ENCODE assay signal across 19 cellular contexts in genomic region chr1:228852511-228853088, GRCh38.
DNase-seq lines count a peak whose midpoint lies in the region; ATAC-seq, FAIRE-seq and TF ChIP-seq lines count a peak whose summit lies in the region.
"Had no signal": no experiment of that assay in that cellular context is flagged by ENCODE, and none has a peak within 500 bp of the region (broad histone marks: within the 10 kb centered on the region; RNA-seq: fewer than 3 reads in every experiment).

No MANE protein-coding gene starts in this region.

- no peaks in the 10 kb centered on the region for H3K79me2 ChIP-seq in HCT116 (ENCODE audit: insufficient read depth, low read length)

- DNase-seq in A549 (ENCODE audit: low read depth in 1 of 2, low spot score in 1 of 2) (no peak), HCT116 (ENCODE audit: low read depth, low spot score) (no peak), glutamatergic neuron (no peak), osteocyte (ENCODE audit: extremely low spot score, unreplicated experiment) (peak; percentile 68), GM03348 (ENCODE audit: low spot score) (no peak), kidney (no peak)
- DNase-seq in stimulated activated naive CD8-positive, alpha-beta T cell treated with anti-CD3 and anti-CD28 coated beads, Interleukin-15, Interleukin-2, amounts not matched to agents 100 U/mL and 50 U/mL, for 24 hours = no peak
- DNase-seq: COR-L47, DMS153, HCEC 1CT, NCI-H1048, NCI-H1436 treated with DMSO at 0.1 percent for 48 hours, NCI-H2029 treated with DMSO at 0.1 percent for 48 hours, NCI-H774, PC-9 had no signal

- POLR2A ChIA-PET in A549 (lab: Yijun Ruan, JAX) (no interaction called here), HCT116 (lab: Charles Lee) (no interaction called here)

- H3K9me3 Mint-ChIP-seq in glutamatergic neuron (ENCODE audit: unreplicated experiment) = peaks cover 4% of the 10 kb centered on the region
- H3K9me3 Mint-ChIP-seq in osteocyte (ENCODE audit: unreplicated experiment) = peaks cover 4% of the 10 kb centered on the region

- H2AFZ ChIP-seq in HCT116 (ENCODE audit: low read depth, low read length, poor library complexity, severe bottlenecking) = peak overlapping the region; percentile 45
- H2AFZ ChIP-seq: PC-9 had no signal

- no peak for TF ChIP-seq POLR2A in A549 (IDR thresholded peaks at IDR 0.05; ENCODE audit: low read length)
- no peak for TF ChIP-seq POLR2A in HCT116 (IDR thresholded peaks at IDR 0.05; ENCODE audit: borderline replicate concordance, extremely low read depth, insufficient read depth, insufficient read length)

- BruUV-seq in HCT116 (replicated peaks; lab: Mats Ljungman, UMichigan) = no TSS peak

- H3K9me2 ChIP-seq in HCT116 (ENCODE audit: insufficient read depth) = no peaks in the 10 kb centered on the region

- no peak overlapping the region for H3K9ac ChIP-seq in HCT116 (ENCODE audit: low read length)
- no peak overlapping the region for H3K9ac ChIP-seq in kidney (ENCODE audit: low read length in 2 of 2)

- H3K9me3 ChIP-seq in A549 = no peaks in the 10 kb centered on the region
- H3K9me3 ChIP-seq in HCT116 (ENCODE audit: control insufficient read depth in 1 of 2, insufficient read depth in 1 of 2, low read depth in 1 of 2, low read length in 2 of 2) = no peaks in the 10 kb centered on the region
- H3K9me3 ChIP-seq in kidney (ENCODE audit: control insufficient read depth in 1 of 2, low read length in 2 of 2) = peaks cover 0 to 3% of the 10 kb centered on the region in 2 donors

- CTCF ChIA-PET in A549 (lab: Yijun Ruan, JAX) (no interaction called here), HCT116 (lab: Charles Lee) (no interaction called here)

- RAD21 ChIA-PET in HCT116 (lab: Charles Lee; ENCODE audit: low non-redundant PET in 1 of 2, low total read pairs in 2 of 2, uncharacterized antibody in 2 of 2, unreplicated experiment in 2 of 2) = no interaction called here

- no peak overlapping the region for H3K4me2 ChIP-seq in A549
- H3K4me2 ChIP-seq in HCT116 (ENCODE audit: low read length) = peak overlapping the region; percentile 38
- H3K4me2 ChIP-seq: PC-9 had no signal

- H3K36me3 Mint-ChIP-seq in glutamatergic neuron (ENCODE audit: unreplicated experiment) (peaks cover 4% of the 10 kb centered on the region), osteocyte (ENCODE audit: unreplicated experiment) (no peaks in the 10 kb centered on the region)

- H3K4me3 Mint-ChIP-seq in glutamatergic neuron (ENCODE audit: unreplicated experiment) = peak overlapping the region; percentile 7
- no peak overlapping the region for H3K4me3 Mint-ChIP-seq in osteocyte (ENCODE audit: unreplicated experiment)

- H3K36me3 ChIP-seq in HCT116 (ENCODE audit: control insufficient read depth in 1 of 2, insufficient read depth in 2 of 2, low read length in 2 of 2) (no peaks in the 10 kb centered on the region), kidney (ENCODE audit: control insufficient read depth in 1 of 2, insufficient read depth in 2 of 2, low read length in 2 of 2) (no peaks in the 10 kb centered on the region)
- H3K36me3 ChIP-seq: SJSA1 had no signal

- H3K27me3 ChIP-seq in HCT116 (ENCODE audit: insufficient read depth, low read length) = no peaks in the 10 kb centered on the region
- H3K27me3 ChIP-seq: SJSA1 had no signal

- 98% methylated on average over 3 of the region's 3 CpGs for WGBS in A549 (ENCODE audit: missing lambda C conversion rate)

- H4K20me1 ChIP-seq in HCT116 (ENCODE audit: insufficient read depth) = no peaks in the 10 kb centered on the region

- H3K4me3 ChIP-seq in A549 (no peak overlapping the region), HCT116 (replicated peaks in 1 of 2; ENCODE audit: low read depth in 1 of 2, low read length in 2 of 2) (no peak overlapping the region), kidney (ENCODE audit: low read length in 2 of 2) (no peak overlapping the region)
- H3K4me3 ChIP-seq: PC-9, SJSA1 had no signal

- ATAC-seq in A549 (no peak), HCT116 (peak; percentile 25), GM18867 (IDR thresholded peaks at IDR 0.05; ENCODE audit: unreplicated experiment) (no peak)
- no peak for ATAC-seq in stimulated activated naive CD8-positive, alpha-beta T cell treated with anti-CD3 and anti-CD28 coated beads, Interleukin-15, Interleukin-2, amounts not matched to agents 100 U/mL and 50 U/mL, for 24 hours

- FAIRE-seq in A549 (lab: Jason Lieb, UNC) (no peak), kidney (lab: Jason Lieb, UNC) (no peak)
- FAIRE-seq: A204.1 had no signal

- TF ChIP-seq EP300 in A549 (IDR thresholded peaks at IDR 0.05) = no peak

- TF ChIP-seq RAD21 in A549 (conservative IDR thresholded peaks at IDR 0.05 in 1 of 2, IDR thresholded peaks at IDR 0.05 in 1 of 2) = no peak
- no peak for TF ChIP-seq RAD21 in HCT116 (IDR thresholded peaks at IDR 0.05; ENCODE audit: low read depth)

- H3K27me3 Mint-ChIP-seq in glutamatergic neuron (ENCODE audit: unreplicated experiment) (peaks cover 2% of the 10 kb centered on the region), osteocyte (ENCODE audit: unreplicated experiment) (peaks cover 5% of the 10 kb centered on the region)

- TF ChIP-seq CTCF in A549 (IDR thresholded peaks at IDR 0.05) = no peak
- TF ChIP-seq CTCF in HCT116 (IDR thresholded peaks at IDR 0.05 in 2 of 3, conservative IDR thresholded peaks at IDR 0.05 in 1 of 3; ENCODE audit: borderline replicate concordance in 1 of 3, insufficient read depth in 1 of 3, low read depth in 2 of 3, low read length in 2 of 3) = no peak
- TF ChIP-seq CTCF in glutamatergic neuron (IDR thresholded peaks at IDR 0.05; ENCODE audit: partially characterized antibody, unreplicated experiment) = no peak
- TF ChIP-seq CTCF in osteocyte (IDR thresholded peaks at IDR 0.05) = no peak
- TF ChIP-seq CTCF in kidney (IDR thresholded peaks at IDR 0.05; ENCODE audit: borderline replicate concordance, extremely low read depth, insufficient read depth) = no peak

- H3K4me1 Mint-ChIP-seq in glutamatergic neuron (ENCODE audit: low read depth, unreplicated experiment) (peaks cover 32% of the 10 kb centered on the region), osteocyte (ENCODE audit: unreplicated experiment) (no peaks in the 10 kb centered on the region)

- intact Hi-C loops in HCT116 (cut with micrococcal nuclease) (loop anchor here (10.0 kb wide), 1 partner anchor 108 kb away; no protein-coding TSS in a partner anchor), kidney (cut with DNase I) (no loop called here)

- H3K27ac Mint-ChIP-seq in glutamatergic neuron (ENCODE audit: unreplicated experiment) (peak overlapping the region; percentile 13), osteocyte (ENCODE audit: unreplicated experiment) (no peak overlapping the region)

- H3K4me1 ChIP-seq in A549 = peaks cover 58% of the 10 kb centered on the region
- peaks cover 8 to 10% of the 10 kb centered on the region in 2 experiments; a peak in 3 of 4 replicates for H3K4me1 ChIP-seq in HCT116 (ENCODE audit: control insufficient read depth in 1 of 2, insufficient read depth in 2 of 2, low read length in 2 of 2)
- peaks cover 0 to 2% of the 10 kb centered on the region in 2 donors for H3K4me1 ChIP-seq in kidney (ENCODE audit: control insufficient read depth in 1 of 2, insufficient read depth in 1 of 2, low read depth in 1 of 2, low read length in 2 of 2)
- H3K4me1 ChIP-seq: SJSA1 had no signal

- H3K27ac ChIP-seq in A549 (peak overlapping the region; percentile 83 to 88), HCT116 (ENCODE audit: low read depth, low read length) (no peak overlapping the region), kidney (ENCODE audit: low read depth in 2 of 2, low read length in 2 of 2) (no peak overlapping the region)
- H3K27ac ChIP-seq: C4-2B, PC-9, SJSA1 had no signal

TF ChIP-seq in A549, 52 proteins besides CTCF, POLR2A, EP300 and RAD21:
- no peak for TF ChIP-seq CBX8 (IDR thresholded peaks at IDR 0.05)
- no peak for TF ChIP-seq JUN (IDR thresholded peaks at IDR 0.05)
- no peak for TF ChIP-seq FOSB (CRISPR knock-in tag; IDR thresholded peaks at IDR 0.05)
- TF ChIP-seq CHD2 (IDR thresholded peaks at IDR 0.05; ENCODE audit: low read length, partially characterized antibody) = no peak
- TF ChIP-seq GATA3 (IDR thresholded peaks at IDR 0.05; ENCODE audit: borderline replicate concordance) = no peak
- TF ChIP-seq FOSL2 (IDR thresholded peaks at IDR 0.05) = no peak
- TF ChIP-seq FOSL2 (CRISPR knock-in tag; IDR thresholded peaks at IDR 0.05) = no peak
- TF ChIP-seq ZC3H11A (IDR thresholded peaks at IDR 0.05) = no peak
- no peak for TF ChIP-seq KDM5A (IDR thresholded peaks at IDR 0.05)
- no peak for TF ChIP-seq CBX2 (IDR thresholded peaks at IDR 0.05; ENCODE audit: borderline replicate concordance, low read depth)
- TF ChIP-seq MAFK (IDR thresholded peaks at IDR 0.05; ENCODE audit: partially characterized antibody) = no peak

TF ChIP-seq in HCT116, 20 proteins besides CTCF, POLR2A, EP300 and RAD21 (continues in another document):
- TF ChIP-seq REST (IDR thresholded peaks at IDR 0.05; ENCODE audit: low read depth) = no peak
- TF ChIP-seq SRF (IDR thresholded peaks at IDR 0.05; ENCODE audit: low read depth) = no peak
- no peak for TF ChIP-seq EGR1 (IDR thresholded peaks at IDR 0.05; ENCODE audit: low read depth)
- TF ChIP-seq ZFX (IDR thresholded peaks at IDR 0.05) = no peak
- TF ChIP-seq ZNF274 (IDR thresholded peaks at IDR 0.05; ENCODE audit: low read depth, low read length) = no peak
- TF ChIP-seq JUND (IDR thresholded peaks at IDR 0.05) = no peak
- no peak for TF ChIP-seq SP1 (IDR thresholded peaks at IDR 0.05; ENCODE audit: low read depth)
- no peak for TF ChIP-seq POLR2AphosphoS5 (IDR thresholded peaks at IDR 0.05; ENCODE audit: low read depth, low read length)

Comparison
In these comparisons a context has a peak if more than half of its experiments do, and no peak if none do; other contexts are left out.
1. H3K27ac ChIP-seq: peak in A549 (2 of 2); none in HCT116 (single experiment) and kidney (0 of 2).